19 cellular contexts compared by ENCODE assay signal in genomic region chr12:120817559-120818330, GRCh38.
DNase-seq lines count a peak whose midpoint lies in the region; ATAC-seq and TF ChIP-seq lines count a peak whose summit lies in the region.
"Had no signal": no experiment of that assay in that cellular context is flagged by ENCODE, and none has a peak within 500 bp of the region (broad histone marks: within the 10 kb centered on the region; RNA-seq: fewer than 3 reads in every experiment).

No MANE protein-coding gene starts in this region.

- H3K36me3 Mint-ChIP-seq in osteocyte (ENCODE audit: unreplicated experiment) (no peaks in the 10 kb centered on the region), glutamatergic neuron (ENCODE audit: unreplicated experiment) (no peaks in the 10 kb centered on the region)

- H3K4me3 Mint-ChIP-seq in osteocyte (ENCODE audit: unreplicated experiment) (no peak overlapping the region), glutamatergic neuron (ENCODE audit: unreplicated experiment) (no peak overlapping the region)
- H3K4me3 Mint-ChIP-seq: activated CD4-positive, alpha-beta T cell treated with anti-CD3 and anti-CD28 coated beads, Interleukin-2, amount 10 ng/mL, durations not matched to agents 7 days and 5 days; CD14-positive monocyte had no signal

- ATAC-seq in HG02938 (IDR thresholded peaks at IDR 0.05; ENCODE audit: unreplicated experiment): no peak
- ATAC-seq: GM12878, left cardiac atrium had no signal

- TF ChIP-seq CTCF in osteocyte (IDR thresholded peaks at IDR 0.05) (no peak), glutamatergic neuron (IDR thresholded peaks at IDR 0.05; ENCODE audit: partially characterized antibody, unreplicated experiment) (no peak)

- H3K9me3 Mint-ChIP-seq in osteocyte (ENCODE audit: unreplicated experiment): no peaks in the 10 kb centered on the region
- H3K9me3 Mint-ChIP-seq in glutamatergic neuron (ENCODE audit: unreplicated experiment): no peaks in the 10 kb centered on the region
- H3K9me3 Mint-ChIP-seq: activated CD4-positive, alpha-beta T cell treated with anti-CD3 and anti-CD28 coated beads, Interleukin-2, amount 10 ng/mL, durations not matched to agents 7 days and 5 days; CD14-positive monocyte had no signal

- H3K27ac Mint-ChIP-seq in osteocyte (ENCODE audit: unreplicated experiment): peak overlapping the region; percentile 45
- no peak overlapping the region for H3K27ac Mint-ChIP-seq in glutamatergic neuron (ENCODE audit: unreplicated experiment)
- H3K27ac Mint-ChIP-seq: activated CD4-positive, alpha-beta T cell treated with anti-CD3 and anti-CD28 coated beads, Interleukin-2, amount 10 ng/mL, durations not matched to agents 7 days and 5 days had no signal

- in situ Hi-C loops in SK-MEL-5 (cut with HindIII; ENCODE audit: low pct_unique_long_range_greater_than_20kb, low sequenced_read_pairs): no loop called here

- DNase-seq in DMS79 treated with DMSO at 0.1 percent for 48 hours (lab: John Stamatoyannopoulos, UW) (peak; percentile 34), SK-MEL-5 (ENCODE audit: low read depth, low spot score) (peak; percentile 52), inferior parietal cortex (ENCODE audit: extremely low spot score) (peak; percentile 26), osteocyte (ENCODE audit: extremely low spot score, unreplicated experiment) (no peak), NCI-H446 (lab: John Stamatoyannopoulos, UW) (no peak), glutamatergic neuron (no peak)
- no peak for DNase-seq in stimulated activated CD4-positive, alpha-beta T cell treated with anti-CD3 and anti-CD28 coated beads, Interleukin-4, amount 100 ng/mL, for 24 hours
- DNase-seq: activated CD4-positive, alpha-beta T cell treated with anti-CD3 and anti-CD28 coated beads, Interleukin-2, amount 10 ng/mL, durations not matched to agents 7 days and 5 days; activated CD8-positive, alpha-beta memory T cell treated with anti-CD3 and anti-CD28 coated beads, Interleukin-2, amount 50 U/mL, for 4 hours; activated effector memory CD4-positive, alpha-beta T cell treated with Interleukin-2 at 50 U/mL for 16 hours; erythroblast; left cardiac atrium; NCI-H1105 treated with DMSO at 0.1 percent for 48 hours; NCI-H2171 treated with DMSO at 0.1 percent for 48 hours; NCI-H774; SHP77 had no signal

- H3K27me3 Mint-ChIP-seq in osteocyte (ENCODE audit: unreplicated experiment): no peaks in the 10 kb centered on the region
- peaks cover 2% of the 10 kb centered on the region for H3K27me3 Mint-ChIP-seq in glutamatergic neuron (ENCODE audit: unreplicated experiment)
- H3K27me3 Mint-ChIP-seq: activated CD4-positive, alpha-beta T cell treated with anti-CD3 and anti-CD28 coated beads, Interleukin-2, amount 10 ng/mL, durations not matched to agents 7 days and 5 days had no signal

- H3K4me1 Mint-ChIP-seq in osteocyte (ENCODE audit: unreplicated experiment) (peaks cover 16% of the 10 kb centered on the region), glutamatergic neuron (ENCODE audit: low read depth, unreplicated experiment) (peaks cover 19% of the 10 kb centered on the region)

Comparison
In these comparisons a context has a peak if more than half of its experiments do, and no peak if none do; other contexts are left out.
1. DNase-seq: peak in DMS79 treated with DMSO at 0.1 percent for 48 hours (single experiment), SK-MEL-5 (single experiment) and inferior parietal cortex (single experiment); none in osteocyte (single experiment), NCI-H446 (0 of 2), stimulated activated CD4-positive, alpha-beta T cell treated with anti-CD3 and anti-CD28 coated beads, Interleukin-4, amount 100 ng/mL, for 24 hours (single experiment) and glutamatergic neuron (single experiment).